In the genomic region with DNA sequence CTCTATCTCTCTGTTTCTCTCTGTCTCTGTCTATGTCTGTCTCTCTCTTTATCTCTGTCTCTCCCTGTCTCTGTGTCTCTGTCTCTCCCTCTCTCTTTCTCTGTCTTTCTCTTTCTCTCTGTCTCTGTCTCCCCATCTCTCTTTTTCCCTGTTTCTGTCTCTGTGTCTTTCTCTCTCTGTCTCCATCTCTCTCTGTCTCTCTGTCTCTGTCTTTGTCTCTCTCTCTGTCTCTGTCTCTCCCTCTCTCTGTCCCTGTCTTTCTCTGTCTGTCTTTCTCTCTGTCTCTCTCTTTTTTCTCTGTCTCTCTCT, we compare ENCODE assay signal across 23 cellular contexts. TPM values are rescaled to one million over a fixed set of nuclear protein-coding genes. Genes with fewer than 3 reads are reported as not detected.
DNase-seq lines count a peak whose midpoint lies in the region; ATAC-seq, FAIRE-seq and TF ChIP-seq lines count a peak whose summit lies in the region.
"Had no signal": no experiment of that assay in that cellular context is flagged by ENCODE, and none has a peak within 500 bp of the region (broad histone marks: within the 10 kb centered on the region; RNA-seq: fewer than 3 reads in every experiment).

No MANE protein-coding gene starts in this region.

- H3K9me3 ChIP-seq in HepG2 (ENCODE audit: low read length) (no peaks in the 10 kb centered on the region), right lobe of liver (no peaks in the 10 kb centered on the region), hepatocyte (ENCODE audit: low read depth) (no peaks in the 10 kb centered on the region)
- H3K9me3 ChIP-seq: BE2C; BLaER1 treated with 17β-estradiol and CSF1 and Interleukin-3, amounts not matched to agents 10 nM and 100 nM had no signal

- H3K4me2 ChIP-seq in HepG2 (ENCODE audit: low read depth, low read length): peak overlapping the region; percentile 55
- peak overlapping the region; percentile 44 for H3K4me2 ChIP-seq in hepatocyte
- H3K4me2 ChIP-seq: BLaER1 treated with 17β-estradiol and CSF1 and Interleukin-3, amounts not matched to agents 10 nM and 100 nM had no signal

- ATAC-seq in HepG2: no peak
- no peak for ATAC-seq in right lobe of liver

- CTCF ChIA-PET in HepG2 (lab: Yijun Ruan, JAX; ENCODE audit: low intra/inter-chr PET ratio, low total read pairs): no interaction called here

- H3K4me3 ChIP-seq in HepG2 (replicated peaks in 1 of 3; ENCODE audit: insufficient read depth in 1 of 3, low read depth in 2 of 3, low read length in 3 of 3) (no peak overlapping the region), right lobe of liver (no peak overlapping the region), bronchial epithelial cell (ENCODE audit: low read depth, low read length) (no peak overlapping the region), hepatocyte (no peak overlapping the region)
- H3K4me3 ChIP-seq: BLaER1 treated with 17β-estradiol and CSF1 and Interleukin-3, amounts not matched to agents 10 nM and 100 nM had no signal

- H3K9ac ChIP-seq in HepG2 (ENCODE audit: insufficient read depth, low read depth, low read length): no peak overlapping the region
- H3K9ac ChIP-seq: BLaER1 treated with 17β-estradiol and CSF1 and Interleukin-3, amounts not matched to agents 10 nM and 100 nM had no signal

- H3K4me1 ChIP-seq in HepG2 (ENCODE audit: insufficient read depth, low read length) (peaks cover 32% of the 10 kb centered on the region), right lobe of liver (no peaks in the 10 kb centered on the region), hepatocyte (ENCODE audit: insufficient read depth) (peaks cover 20% of the 10 kb centered on the region)

- no peaks in the 10 kb centered on the region for H3K79me2 ChIP-seq in HepG2 (ENCODE audit: insufficient read depth, low read length)
- no peaks in the 10 kb centered on the region for H3K79me2 ChIP-seq in hepatocyte

- H3K36me3 ChIP-seq in HepG2 (replicated peaks in 1 of 2; ENCODE audit: control insufficient read depth in 1 of 2, insufficient read depth in 2 of 2, low read length in 2 of 2) (no peaks in the 10 kb centered on the region), right lobe of liver (no peaks in the 10 kb centered on the region), bronchial epithelial cell (ENCODE audit: control insufficient read depth, insufficient read depth, low read length) (no peaks in the 10 kb centered on the region), hepatocyte (replicated peaks; ENCODE audit: insufficient read depth, low read depth) (no peaks in the 10 kb centered on the region)
- H3K36me3 ChIP-seq: BE2C; BLaER1 treated with 17β-estradiol and CSF1 and Interleukin-3, amounts not matched to agents 10 nM and 100 nM had no signal

- H4K20me1 ChIP-seq in HepG2 (ENCODE audit: insufficient read depth, low read length) (no peaks in the 10 kb centered on the region), hepatocyte (ENCODE audit: insufficient read depth, poor library complexity, severe bottlenecking) (no peaks in the 10 kb centered on the region)

- in situ Hi-C loops in HepG2 (cut with HindIII; ENCODE audit: extremely low pct_ligation_motif_present, low pct_unique_long_range_greater_than_20kb): no loop called here

- no peak for DNase-seq in HepG2 (ENCODE audit: low spot score)
- no peak for DNase-seq in right lobe of liver
- no peak for DNase-seq in bronchial epithelial cell (ENCODE audit: low read depth)
- no peak for DNase-seq in hepatocyte (ENCODE audit: low spot score)
- no peak for DNase-seq in SKM-1 treated with dmso at 0.1 percent for 144 hours (lab: John Stamatoyannopoulos, UW; ENCODE audit: unreplicated experiment)
- no peak for DNase-seq in T-helper 2 cell
- DNase-seq: Calu3; CD4-positive, alpha-beta T cell; COR-L47; DMS79 treated with DMSO at 0.1 percent for 48 hours; GF-D8; GOT3; HCEC 1CT had no signal

- H3K27ac ChIP-seq in HepG2 (ENCODE audit: extremely low read length, insufficient read depth, low read length) (no peak overlapping the region), right lobe of liver (no peak overlapping the region), hepatocyte (peak overlapping the region; percentile 47)
- H3K27ac ChIP-seq: 22Rv1; BLaER1 treated with 17β-estradiol and CSF1 and Interleukin-3, amounts not matched to agents 10 nM and 100 nM had no signal

- FAIRE-seq in HepG2 (lab: Jason Lieb, UNC): no peak
- FAIRE-seq in bronchial epithelial cell (lab: Jason Lieb, UNC): peak; percentile 90
- FAIRE-seq: A204.1, GM12891 had no signal

- H3K27me3 ChIP-seq in HepG2 (ENCODE audit: control insufficient read depth in 1 of 2, insufficient read depth in 2 of 2, low read length in 2 of 2): peaks cover 1 to 56% of the 10 kb centered on the region in 2 experiments; a peak in 4 of 5 replicates
- H3K27me3 ChIP-seq in right lobe of liver: no peaks in the 10 kb centered on the region
- H3K27me3 ChIP-seq in bronchial epithelial cell (ENCODE audit: control insufficient read depth, insufficient read depth, low read length): no peaks in the 10 kb centered on the region
- H3K27me3 ChIP-seq in hepatocyte: no peaks in the 10 kb centered on the region
- H3K27me3 ChIP-seq: BE2C had no signal

- H2AFZ ChIP-seq in HepG2 (ENCODE audit: low read length): no peak overlapping the region
- H2AFZ ChIP-seq in hepatocyte: no peak overlapping the region

- intact Hi-C loops in HepG2 (cut with micrococcal nuclease; ENCODE audit: unreplicated experiment): no loop called here
- intact Hi-C loops in right lobe of liver (cut with DNase I): no loop called here

- POLR2A ChIA-PET in HepG2 (lab: Yijun Ruan, JAX): no interaction called here

- no peak for TF ChIP-seq CTCF in HepG2 (CRISPR knock-in tag; IDR thresholded peaks at IDR 0.05)
- TF ChIP-seq CTCF in right lobe of liver (IDR thresholded peaks at IDR 0.05): no peak
- TF ChIP-seq CTCF in bronchial epithelial cell (IDR thresholded peaks at IDR 0.05; ENCODE audit: insufficient read depth, low read length, severe bottlenecking): no peak
- no peak for TF ChIP-seq CTCF in hepatocyte (IDR thresholded peaks at IDR 0.05; ENCODE audit: poor library complexity)

- no peak for TF ChIP-seq POLR2A in HepG2 (IDR thresholded peaks at IDR 0.05; ENCODE audit: insufficient read depth in 1 of 2, low read depth in 2 of 2, low read length in 2 of 2)
- no peak for TF ChIP-seq POLR2A in right lobe of liver (IDR thresholded peaks at IDR 0.05)

- no peaks in the 10 kb centered on the region for H3K9me2 ChIP-seq in hepatocyte (replicated peaks; ENCODE audit: insufficient read depth)

- no peak for TF ChIP-seq RAD21 in HepG2 (CRISPR knock-in tag; IDR thresholded peaks at IDR 0.05)

- TF ChIP-seq EP300 in HepG2 (IDR thresholded peaks at IDR 0.05; ENCODE audit: low read depth in 2 of 2, low read length in 2 of 2): no peak
- TF ChIP-seq EP300 in HepG2 (CRISPR knock-in tag; IDR thresholded peaks at IDR 0.05; ENCODE audit: borderline replicate concordance): no peak

- no TSS peak for BruUV-seq in HepG2 (replicated peaks; lab: Mats Ljungman, UMichigan)

RNA-seq across cellular contexts. Expression of a gene that starts 2.1 kb away (rescaled TPM):
- total RNA-seq in HepG2 (2016; rRNA removed; fragmentation: Illumina TruSeq; extraction: Trizol): 0.02 TPM in 1 of 2 replicates, not detected in the other
- total RNA-seq in HepG2 (2016; cell fraction: cytosol; rRNA removed; fragmentation: Illumina TruSeq; extraction: Trizol; ENCODE audit: low read depth): not detected in 2 replicates
- 0.06 TPM in 1 of 2 replicates, not detected in the other for total RNA-seq in HepG2 (2016; cell fraction: insoluble cytoplasmic fraction; rRNA removed; fragmentation: Illumina TruSeq; extraction: Trizol)
- total RNA-seq in HepG2 (2016; cell fraction: membrane; rRNA removed; fragmentation: Illumina TruSeq; extraction: Trizol): not detected in 2 replicates
- not detected in 2 replicates for total RNA-seq in HepG2 (2016; cell fraction: nucleus; rRNA removed; fragmentation: Illumina TruSeq; extraction: Trizol)
- polyA plus RNA-seq in HepG2 (2011; rRNA removed): 0.01 TPM in 1 of 2 replicates, not detected in the other
- 0.01 TPM in 1 of 2 replicates, not detected in the other for polyA plus RNA-seq in HepG2 (2011; cell fraction: cytosol; rRNA removed)
- polyA plus RNA-seq in HepG2 (2011; cell fraction: nucleus; rRNA removed): 0.06 and 0.07 TPM in 2 replicates
- not detected in 2 replicates for polyA plus RNA-seq in HepG2 (2012)
- not detected in 2 replicates for polyA plus RNA-seq in HepG2 (2016; cell fraction: cytosol; fragmentation: Illumina TruSeq; extraction: Trizol; ENCODE audit: low read depth)
- polyA plus RNA-seq in HepG2 (2016; cell fraction: insoluble cytoplasmic fraction; fragmentation: Illumina TruSeq; extraction: Trizol; ENCODE audit: low read depth): not detected in 2 replicates
- polyA plus RNA-seq in HepG2 (2016; cell fraction: membrane; fragmentation: Illumina TruSeq; extraction: Trizol; ENCODE audit: low read depth): not detected in 2 replicates
- 0.08 TPM in 1 of 2 replicates, not detected in the other for polyA plus RNA-seq in HepG2 (2016; cell fraction: nucleus; fragmentation: Illumina TruSeq; extraction: Trizol; ENCODE audit: insufficient read depth, low read depth)
- polyA minus RNA-seq in HepG2 (2011; rRNA and poly(A)+ RNA removed; ENCODE audit: low replicate concordance): 0.02 and 0.12 TPM in 2 replicates
- 0.09 TPM in 1 of 2 replicates, not detected in the other for polyA minus RNA-seq in HepG2 (2011; cell fraction: cytosol; rRNA and poly(A)+ RNA removed)
- polyA minus RNA-seq in HepG2 (2011; cell fraction: nucleus; rRNA and poly(A)+ RNA removed): not detected in 2 replicates
- under 1 TPM; 0.12 to 0.93 (median 0.41) TPM for total RNA-seq in right lobe of liver
- total RNA-seq in bronchial epithelial cell: not detected in 2 replicates
- 5.2 and 6.7 TPM in 2 replicates for total RNA-seq in hepatocyte
- polyA plus RNA-seq in hepatocyte: 4.8 and 5.8 TPM in 2 replicates
- total RNA-seq: Calu3; CD4-positive, alpha-beta T cell; Daoy had no signal
- polyA plus RNA-seq: AG04450, CD14-positive monocyte had no signal

RNA-seq across cellular contexts. Expression of a gene that starts 25.9 kb away (rescaled TPM):
- total RNA-seq in HepG2 (2016; rRNA removed; fragmentation: Illumina TruSeq; extraction: Trizol): not detected in 2 replicates
- not detected in 2 replicates for total RNA-seq in HepG2 (2016; cell fraction: cytosol; rRNA removed; fragmentation: Illumina TruSeq; extraction: Trizol; ENCODE audit: low read depth)
- total RNA-seq in HepG2 (2016; cell fraction: insoluble cytoplasmic fraction; rRNA removed; fragmentation: Illumina TruSeq; extraction: Trizol): not detected in 2 replicates
- not detected in 2 replicates for total RNA-seq in HepG2 (2016; cell fraction: membrane; rRNA removed; fragmentation: Illumina TruSeq; extraction: Trizol)
- total RNA-seq in HepG2 (2016; cell fraction: nucleus; rRNA removed; fragmentation: Illumina TruSeq; extraction: Trizol): not detected in 2 replicates
- polyA plus RNA-seq in HepG2 (2011; rRNA removed): not detected in 2 replicates
- not detected in 2 replicates for polyA plus RNA-seq in HepG2 (2011; cell fraction: cytosol; rRNA removed)
- not detected in 2 replicates for polyA plus RNA-seq in HepG2 (2011; cell fraction: nucleus; rRNA removed)
- polyA plus RNA-seq in HepG2 (2012): not detected in 2 replicates
- polyA plus RNA-seq in HepG2 (2016; cell fraction: cytosol; fragmentation: Illumina TruSeq; extraction: Trizol; ENCODE audit: low read depth): not detected in 2 replicates
- polyA plus RNA-seq in HepG2 (2016; cell fraction: insoluble cytoplasmic fraction; fragmentation: Illumina TruSeq; extraction: Trizol; ENCODE audit: low read depth): not detected in 2 replicates
- not detected in 2 replicates for polyA plus RNA-seq in HepG2 (2016; cell fraction: membrane; fragmentation: Illumina TruSeq; extraction: Trizol; ENCODE audit: low read depth)
- not detected in 2 replicates for polyA plus RNA-seq in HepG2 (2016; cell fraction: nucleus; fragmentation: Illumina TruSeq; extraction: Trizol; ENCODE audit: insufficient read depth, low read depth)
- not detected in 2 replicates for polyA minus RNA-seq in HepG2 (2011; rRNA and poly(A)+ RNA removed; ENCODE audit: low replicate concordance)
- not detected in 2 replicates for polyA minus RNA-seq in HepG2 (2011; cell fraction: cytosol; rRNA and poly(A)+ RNA removed)
- not detected in 2 replicates for polyA minus RNA-seq in HepG2 (2011; cell fraction: nucleus; rRNA and poly(A)+ RNA removed)
- total RNA-seq in right lobe of liver: not detected
- not detected in 2 replicates for total RNA-seq in bronchial epithelial cell
- total RNA-seq in hepatocyte: not detected in 2 replicates
- 0.35 TPM in 1 of 2 replicates, not detected in the other for polyA plus RNA-seq in hepatocyte
- total RNA-seq: Calu3; CD4-positive, alpha-beta T cell; Daoy; G401; H7 had no signal
- polyA plus RNA-seq: AG04450, CD14-positive monocyte had no signal
